In the genomic region with DNA sequence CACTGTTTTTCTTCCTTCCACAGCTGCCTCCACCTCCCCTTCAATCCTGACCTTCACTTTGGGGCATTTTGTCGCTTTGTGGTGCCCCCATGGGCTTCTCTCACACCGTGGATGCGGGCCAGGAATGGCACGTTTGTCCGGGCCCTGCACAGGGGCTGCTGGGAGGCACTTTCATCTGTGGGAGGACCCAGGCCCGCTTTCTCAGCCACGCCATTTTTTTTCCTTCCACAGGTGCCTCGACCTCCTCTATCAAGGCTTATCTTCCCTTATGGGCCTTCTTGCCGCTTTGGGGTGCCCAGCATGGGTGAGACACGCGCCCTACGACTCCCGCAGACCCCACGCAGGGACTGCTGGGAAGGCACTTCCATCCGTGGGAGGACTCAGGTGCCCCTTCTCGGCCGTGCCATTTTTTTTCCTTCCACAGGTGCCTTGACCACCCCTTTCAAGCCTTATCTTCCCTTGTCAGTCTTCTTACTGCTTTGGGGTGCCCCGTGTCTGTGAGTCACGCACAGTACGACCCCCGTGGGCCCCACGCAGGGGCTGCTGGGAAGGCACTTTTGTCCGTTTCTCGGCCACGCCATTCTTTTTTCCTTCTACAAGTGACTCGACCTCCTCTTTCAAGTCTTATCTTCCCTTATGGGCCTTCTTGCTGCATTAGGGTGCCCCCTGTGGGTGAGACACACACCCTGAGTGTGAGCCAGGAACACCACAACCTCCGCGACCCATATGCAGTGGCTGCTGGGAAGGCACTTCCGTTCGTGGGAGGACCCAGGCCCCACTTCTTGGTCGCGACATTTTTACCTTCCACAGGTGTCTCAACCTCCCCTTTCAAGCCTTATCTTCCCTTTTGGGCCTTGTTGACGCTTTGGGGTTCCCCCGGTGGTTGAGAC, we compare ENCODE assay signal across 15 cellular contexts.
DNase-seq lines count a peak whose midpoint lies in the region; ATAC-seq and TF ChIP-seq lines count a peak whose summit lies in the region.
"Had no signal": no experiment of that assay in that cellular context is flagged by ENCODE, and none has a peak within 500 bp of the region (broad histone marks: within the 10 kb centered on the region; RNA-seq: fewer than 3 reads in every experiment).

No MANE protein-coding gene starts in this region.

- no peaks in the 10 kb centered on the region for H3K27me3 ChIP-seq in body of pancreas
- H3K27me3 ChIP-seq: cardiac muscle cell had no signal

- H3K36me3 ChIP-seq in body of pancreas (replicated peaks in 1 of 2; ENCODE audit: insufficient read depth in 1 of 2, low read depth in 2 of 2): no peaks in the 10 kb centered on the region
- H3K36me3 ChIP-seq: cardiac muscle cell had no signal

- POLR2A ChIA-PET in activated CD8-positive, alpha-beta T cell treated with anti-CD3 and anti-CD28 coated beads for 36 hours (lab: Charles Lee): no interaction called here
- POLR2A ChIA-PET in activated CD8-positive, alpha-beta T cell treated with anti-CD3 and anti-CD28 coated beads, Interleukin-2, amount 10 ng/mL, durations not matched to agents 7 days and 5 days (lab: Charles Lee): no interaction called here

- peaks cover 0 to 25% (median 0%) of the 10 kb centered on the region in 3 donors for H3K9me3 ChIP-seq in body of pancreas

- 53 to 67% methylated on average over 34 of the region's 34 CpGs for WGBS in body of pancreas, 2 donors

- no peaks in the 10 kb centered on the region for H3K4me1 ChIP-seq in body of pancreas

- H3K9me3 Mint-ChIP-seq in activated CD8-positive, alpha-beta T cell treated with anti-CD3 and anti-CD28 coated beads for 36 hours: peaks cover 15% of the 10 kb centered on the region
- peaks cover 56% of the 10 kb centered on the region for H3K9me3 Mint-ChIP-seq in activated CD8-positive, alpha-beta T cell treated with anti-CD3 and anti-CD28 coated beads, Interleukin-2, amount 10 ng/mL, durations not matched to agents 7 days and 5 days (ENCODE audit: insufficient read depth)

- no peak overlapping the region for H3K27ac ChIP-seq in body of pancreas
- H3K27ac ChIP-seq: cardiac muscle cell, SK-N-MC had no signal

- H3K4me1 Mint-ChIP-seq in activated CD8-positive, alpha-beta T cell treated with anti-CD3 and anti-CD28 coated beads for 36 hours (ENCODE audit: low read depth): no peaks in the 10 kb centered on the region
- H3K4me1 Mint-ChIP-seq in activated CD8-positive, alpha-beta T cell treated with anti-CD3 and anti-CD28 coated beads, Interleukin-2, amount 10 ng/mL, durations not matched to agents 7 days and 5 days (ENCODE audit: low read depth): no peaks in the 10 kb centered on the region

- ATAC-seq in activated CD8-positive, alpha-beta T cell treated with anti-CD3 and anti-CD28 coated beads for 36 hours: no peak
- ATAC-seq in activated CD8-positive, alpha-beta T cell treated with anti-CD3 and anti-CD28 coated beads, Interleukin-2, amount 10 ng/mL, durations not matched to agents 7 days and 5 days: no peak
- no peak for ATAC-seq in body of pancreas
- ATAC-seq: GM12878 had no signal

- intact Hi-C loops in activated CD8-positive, alpha-beta T cell treated with anti-CD3 and anti-CD28 coated beads for 36 hours (cut with micrococcal nuclease): no loop called here
- intact Hi-C loops in body of pancreas (cut with DNase I): no loop called here
- intact Hi-C loops in posterior vena cava (cut with DNase I): no loop called here

- TF ChIP-seq POLR2A in NB4 (IDR thresholded peaks at IDR 0.05; ENCODE audit: extremely low read depth, insufficient read length) (no peak), body of pancreas (IDR thresholded peaks at IDR 0.05) (no peak)

- H3K27ac Mint-ChIP-seq in activated CD8-positive, alpha-beta T cell treated with anti-CD3 and anti-CD28 coated beads for 36 hours: no peak overlapping the region
- no peak overlapping the region for H3K27ac Mint-ChIP-seq in activated CD8-positive, alpha-beta T cell treated with anti-CD3 and anti-CD28 coated beads, Interleukin-2, amount 10 ng/mL, durations not matched to agents 7 days and 5 days

- TF ChIP-seq CTCF in activated CD8-positive, alpha-beta T cell treated with anti-CD3 and anti-CD28 coated beads for 36 hours (IDR thresholded peaks at IDR 0.05): no peak
- TF ChIP-seq CTCF in NB4 (IDR thresholded peaks at IDR 0.05; ENCODE audit: low read depth, low read length) (peak; percentile 43), body of pancreas (IDR thresholded peaks at IDR 0.05) (no peak)

- H3K27me3 Mint-ChIP-seq in activated CD8-positive, alpha-beta T cell treated with anti-CD3 and anti-CD28 coated beads for 36 hours: no peaks in the 10 kb centered on the region
- H3K27me3 Mint-ChIP-seq in activated CD8-positive, alpha-beta T cell treated with anti-CD3 and anti-CD28 coated beads, Interleukin-2, amount 10 ng/mL, durations not matched to agents 7 days and 5 days (ENCODE audit: low read depth): no peaks in the 10 kb centered on the region

- peaks cover 2% of the 10 kb centered on the region for H3K36me3 Mint-ChIP-seq in activated CD8-positive, alpha-beta T cell treated with anti-CD3 and anti-CD28 coated beads for 36 hours (ENCODE audit: low read depth)
- peaks cover 2% of the 10 kb centered on the region for H3K36me3 Mint-ChIP-seq in activated CD8-positive, alpha-beta T cell treated with anti-CD3 and anti-CD28 coated beads, Interleukin-2, amount 10 ng/mL, durations not matched to agents 7 days and 5 days (ENCODE audit: low read depth)

- peak; percentile 11 for DNase-seq in activated CD8-positive, alpha-beta T cell treated with anti-CD3 and anti-CD28 coated beads for 36 hours
- DNase-seq in activated CD8-positive, alpha-beta T cell treated with anti-CD3 and anti-CD28 coated beads, Interleukin-2, amount 10 ng/mL, durations not matched to agents 7 days and 5 days: no peak
- DNase-seq in NB4 (ENCODE audit: low read depth) (peak; percentile 31), body of pancreas (peak in 3 of 4 donors; percentile 2 to 3 (median 2)), posterior vena cava (ENCODE audit: low spot score) (peak; percentile 60), HPDE6-E6E7 (ENCODE audit: extremely low spot score) (no peak), hippocampal formation (lab: John Stamatoyannopoulos, UW) (no peak), NOMO-1 treated with dmso at 0.1 percent for 144 hours (lab: John Stamatoyannopoulos, UW; ENCODE audit: unreplicated experiment) (no peak)
- DNase-seq: activated CD4-positive, alpha-beta T cell treated with anti-CD3 and anti-CD28 coated beads for 1 hour; activated gamma-delta T cell treated with Interleukin-2 at 50 U/mL for 16 hours; mesenchymal stem cell; stimulated activated CD4-positive, alpha-beta T cell treated with anti-CD3 and anti-CD28 coated beads, Interleukin-1b, Interleukin-23, amount 100 ng/mL, for 48 hours had no signal

- CTCF ChIA-PET in activated CD8-positive, alpha-beta T cell treated with anti-CD3 and anti-CD28 coated beads for 36 hours (lab: Charles Lee): no interaction called here
- CTCF ChIA-PET in activated CD8-positive, alpha-beta T cell treated with anti-CD3 and anti-CD28 coated beads, Interleukin-2, amount 10 ng/mL, durations not matched to agents 7 days and 5 days (lab: Charles Lee): no interaction called here

- H3K4me3 Mint-ChIP-seq in activated CD8-positive, alpha-beta T cell treated with anti-CD3 and anti-CD28 coated beads for 36 hours: no peak overlapping the region
- no peak overlapping the region for H3K4me3 Mint-ChIP-seq in activated CD8-positive, alpha-beta T cell treated with anti-CD3 and anti-CD28 coated beads, Interleukin-2, amount 10 ng/mL, durations not matched to agents 7 days and 5 days

- H3K4me3 ChIP-seq in NB4 (ENCODE audit: low read depth, low read length) (no peak overlapping the region), body of pancreas (no peak overlapping the region)
- H3K4me3 ChIP-seq: cardiac muscle cell, GM12878, SK-N-MC had no signal

Comparison
In these comparisons a context has a peak if more than half of its experiments do, and no peak if none do; other contexts are left out.
1. DNase-seq: peak in activated CD8-positive, alpha-beta T cell treated with anti-CD3 and anti-CD28 coated beads for 36 hours (single experiment), NB4 (single experiment), body of pancreas (3 of 4) and posterior vena cava (single experiment); none in activated CD8-positive, alpha-beta T cell treated with anti-CD3 and anti-CD28 coated beads, Interleukin-2, amount 10 ng/mL, durations not matched to agents 7 days and 5 days (single experiment), HPDE6-E6E7 (single experiment), hippocampal formation (0 of 2) and NOMO-1 treated with dmso at 0.1 percent for 144 hours (single experiment).